ENCODE assay signal across 12 cellular contexts in genomic region chr2:43288417-43289305, GRCh38.
"Had no signal": no experiment of that assay in that cellular context is flagged by ENCODE, and none has a peak within 500 bp of the region (broad histone marks: within the 10 kb centered on the region; RNA-seq: fewer than 3 reads in every experiment).

No MANE protein-coding gene starts in this region.

- H3K4me3 Mint-ChIP-seq: activated CD4-positive, alpha-beta memory T cell treated with anti-CD3 and anti-CD28 coated beads for 36 hours; activated naive CD8-positive, alpha-beta T cell treated with anti-CD3 and anti-CD28 coated beads, Interleukin-2, amount 50 U/mL, for 24 hours; stimulated activated naive CD8-positive, alpha-beta T cell treated with anti-CD3 and anti-CD28 coated beads, Interleukin-15, Interleukin-2, amounts not matched to agents 100 ng/mL and 50 ng/mL, for 24 hours; T-helper 17 cell had no signal

- ATAC-seq: activated CD4-positive, CD25-positive, alpha-beta regulatory T cell treated with anti-CD3 and anti-CD28 coated beads, Interleukin-2, amount 50 U/mL, for 24 hours; activated naive CD8-positive, alpha-beta T cell treated with anti-CD3 and anti-CD28 coated beads, Interleukin-2, amount 50 U/mL, for 24 hours; T-helper 17 cell had no signal

- H3K27ac Mint-ChIP-seq: activated CD4-positive, alpha-beta memory T cell treated with anti-CD3 and anti-CD28 coated beads for 36 hours; activated naive CD8-positive, alpha-beta T cell treated with anti-CD3 and anti-CD28 coated beads, Interleukin-2, amount 50 U/mL, for 24 hours; stimulated activated naive CD8-positive, alpha-beta T cell treated with anti-CD3 and anti-CD28 coated beads, Interleukin-15, Interleukin-2, amounts not matched to agents 100 ng/mL and 50 ng/mL, for 24 hours; T-helper 17 cell had no signal

- H3K27me3 Mint-ChIP-seq: activated CD4-positive, alpha-beta memory T cell treated with anti-CD3 and anti-CD28 coated beads for 36 hours; activated naive CD8-positive, alpha-beta T cell treated with anti-CD3 and anti-CD28 coated beads, Interleukin-2, amount 50 U/mL, for 24 hours; stimulated activated naive CD8-positive, alpha-beta T cell treated with anti-CD3 and anti-CD28 coated beads, Interleukin-15, Interleukin-2, amounts not matched to agents 100 ng/mL and 50 ng/mL, for 24 hours; T-helper 17 cell had no signal

- H3K4me3 ChIP-seq: hepatocyte had no signal

- H3K27ac ChIP-seq: hepatocyte, parathyroid adenoma had no signal

- DNase-seq: activated CD4-positive, alpha-beta memory T cell treated with anti-CD3 and anti-CD28 coated beads for 36 hours; activated CD8-positive, alpha-beta memory T cell treated with anti-CD3 and anti-CD28 coated beads, Interleukin-2, amount 50 U/mL, for 4 hours; activated naive CD4-positive, alpha-beta T cell treated with Interleukin-2 at 50 U/mL for 16 hours; activated naive CD8-positive, alpha-beta T cell treated with anti-CD3 and anti-CD28 coated beads, Interleukin-2, amount 50 U/mL, for 24 hours; kidney glomerular epithelial cell; retina; stimulated activated CD4-positive, alpha-beta T cell treated with anti-CD3 and anti-CD28 coated beads, Interleukin-4, amount 100 ng/mL, for 1 hour; T-helper 17 cell had no signal
